ENCODE assay signal across 16 cellular contexts in the genomic region with DNA sequence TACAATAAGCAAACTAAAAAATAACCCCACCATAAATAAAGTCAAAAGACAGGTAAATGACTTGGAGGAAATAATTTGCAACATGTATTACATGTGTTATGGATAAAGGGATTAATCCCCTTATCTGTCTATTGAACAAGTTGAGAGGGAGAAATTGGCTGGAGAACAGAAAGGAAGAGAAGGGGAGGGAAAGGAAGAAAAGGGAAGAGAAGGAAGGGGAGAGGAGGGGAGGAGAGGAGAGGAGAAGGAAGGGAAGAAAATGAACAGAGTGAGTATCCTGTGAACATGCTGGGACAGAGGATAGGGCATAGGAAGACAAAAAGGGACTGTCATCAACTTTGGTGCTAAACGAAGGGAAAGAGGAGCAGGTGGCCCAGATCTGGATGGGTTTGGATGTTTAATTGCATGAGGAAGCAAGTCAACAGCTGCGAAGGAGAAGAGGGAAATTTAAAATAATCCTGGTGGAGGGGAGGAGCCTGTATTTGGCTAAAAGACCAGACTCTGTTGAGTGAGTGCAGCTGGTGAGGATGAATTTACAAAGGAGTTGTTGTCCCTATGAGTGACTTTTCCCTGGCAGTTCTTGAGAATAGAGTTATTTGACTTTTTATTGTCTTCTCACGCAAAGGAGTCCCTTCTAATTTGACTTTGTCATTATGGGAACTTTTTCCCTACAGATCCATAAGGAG. TPM values are rescaled to one million over a fixed set of nuclear protein-coding genes. Genes with fewer than 3 reads are reported as not detected.
A peak's percentile ranks its signal among the peaks of the same experiment; 100 is the strongest.
DNase-seq lines count a peak whose midpoint lies in the region; ATAC-seq and FAIRE-seq lines count a peak whose summit lies in the region.
"Had no signal": no experiment of that assay in that cellular context is flagged by ENCODE, and none has a peak within 500 bp of the region (broad histone marks: within the 10 kb centered on the region; RNA-seq: fewer than 3 reads in every experiment).

No MANE protein-coding gene starts in this region.

- peak overlapping the region in 1 of 7 donors; percentile 17 for H3K4me3 Mint-ChIP-seq in CD8-positive, alpha-beta memory T cell
- H3K4me3 Mint-ChIP-seq: stimulated activated naive CD8-positive, alpha-beta T cell treated with anti-CD3 and anti-CD28 coated beads, Interleukin-15, Interleukin-2, amounts not matched to agents 100 ng/mL and 50 ng/mL, for 24 hours; T-helper 2 cell treated with Interferon-gamma antibody and Interleukin-4, amounts not matched to agents 5 μg/mL and 100 μg/mL, for 36 hours had no signal

- peaks cover 4% of the 10 kb centered on the region in 2 donors for H3K27me3 Mint-ChIP-seq in CD8-positive, alpha-beta memory T cell

- H3K4me1 ChIP-seq in CD8-positive, alpha-beta memory T cell (ENCODE audit: insufficient read depth, low read length): peaks cover 27% of the 10 kb centered on the region

- no peak for ATAC-seq in HG03469 (IDR thresholded peaks at IDR 0.05; ENCODE audit: unreplicated experiment)

- DNase-seq in CD8-positive, alpha-beta memory T cell: no peak
- DNase-seq in KBM-7: peak; percentile 11
- peak; percentile 62 for DNase-seq in SK-MEL-5 (ENCODE audit: low read depth, low spot score)
- DNase-seq in medulla oblongata (ENCODE audit: extremely low spot score): peak; percentile 10
- DNase-seq in NCI-H2081 treated with DMSO at 0.1 percent for 48 hours (lab: John Stamatoyannopoulos, UW): no peak
- no peak for DNase-seq in frontal cortex (ENCODE audit: low spot score in 2 of 2)
- DNase-seq: aorta; DMS153; effector CD8-positive, alpha-beta T cell; NCI-H774; stimulated activated CD4-positive, alpha-beta T cell treated with anti-CD3 and anti-CD28 coated beads, Interleukin-4, amount 100 ng/mL, for 4 hours had no signal

- H3K27me3 ChIP-seq in CD8-positive, alpha-beta memory T cell (ENCODE audit: insufficient read depth, low read length, poor library complexity, severe bottlenecking): no peaks in the 10 kb centered on the region

- POLR2A ChIA-PET in CD8-positive, alpha-beta memory T cell (lab: Charles Lee): no interaction called here

- H3K9me3 ChIP-seq in CD8-positive, alpha-beta memory T cell (ENCODE audit: low read length): no peaks in the 10 kb centered on the region

- peak overlapping the region in 7 of 8 donors; percentile 23 to 94 (median 84) for H3K27ac Mint-ChIP-seq in CD8-positive, alpha-beta memory T cell
- H3K27ac Mint-ChIP-seq: stimulated activated naive CD8-positive, alpha-beta T cell treated with anti-CD3 and anti-CD28 coated beads, Interleukin-15, Interleukin-2, amounts not matched to agents 100 ng/mL and 50 ng/mL, for 24 hours; T-helper 2 cell treated with Interferon-gamma antibody and Interleukin-4, amounts not matched to agents 5 μg/mL and 100 μg/mL, for 36 hours had no signal

- in situ Hi-C loops in KBM-7 (cut with MboI; ENCODE audit: low pct_unique_long_range_greater_than_20kb, low sequenced_read_pairs): no loop called here
- in situ Hi-C loops in SK-MEL-5 (cut with HindIII; ENCODE audit: low pct_unique_long_range_greater_than_20kb, low sequenced_read_pairs): no loop called here

- H3K36me3 Mint-ChIP-seq in CD8-positive, alpha-beta memory T cell: peaks cover 0 to 2% (median 0%) of the 10 kb centered on the region in 3 donors

- peaks cover 19 to 27% (median 25%) of the 10 kb centered on the region in 3 donors for H3K4me1 Mint-ChIP-seq in CD8-positive, alpha-beta memory T cell

- CTCF ChIA-PET in CD8-positive, alpha-beta memory T cell (lab: Charles Lee): interaction anchor here (0.9 kb wide), 1 partner anchor 12 kb away, joined by 3 read pairs; no protein-coding TSS in a partner anchor

- H3K36me3 ChIP-seq in CD8-positive, alpha-beta memory T cell (ENCODE audit: insufficient read depth, low read length): no peaks in the 10 kb centered on the region

- H3K4me3 ChIP-seq in CD8-positive, alpha-beta memory T cell (ENCODE audit: low read length): no peak overlapping the region
- H3K4me3 ChIP-seq: lung had no signal

- no peak for FAIRE-seq in frontal cortex (lab: Jason Lieb, UNC)
- FAIRE-seq: GM12891 had no signal

- peaks cover 0 to 2% (median 0%) of the 10 kb centered on the region in 5 donors for H3K9me3 Mint-ChIP-seq in CD8-positive, alpha-beta memory T cell
- H3K9me3 Mint-ChIP-seq: stimulated activated naive CD8-positive, alpha-beta T cell treated with anti-CD3 and anti-CD28 coated beads, Interleukin-15, Interleukin-2, amounts not matched to agents 100 ng/mL and 50 ng/mL, for 24 hours; T-helper 2 cell treated with Interferon-gamma antibody and Interleukin-4, amounts not matched to agents 5 μg/mL and 100 μg/mL, for 36 hours had no signal

- no peak overlapping the region for H3K27ac ChIP-seq in CD8-positive, alpha-beta memory T cell (ENCODE audit: low read depth, low read length)

RNA-seq across cellular contexts. Expression of a gene that starts 14.2 kb away (rescaled TPM):
- 1 to 10 TPM; 7.7 to 9.1 TPM for total RNA-seq in CD8-positive, alpha-beta memory T cell
- 18.8 TPM for polyA plus RNA-seq in CD8-positive, alpha-beta memory T cell
- total RNA-seq in SK-MEL-5 (2014; rRNA removed; shearing (Covaris generic)): 1.5 and 4.0 TPM in 2 replicates
- 4.0 and 4.9 TPM in 2 replicates for polyA plus RNA-seq in SK-MEL-5 (2015; cell fraction: cytosol; rRNA removed)
- not detected in 2 replicates for polyA plus RNA-seq in SK-MEL-5 (2015; cell fraction: nucleus; rRNA removed)
- total RNA-seq in frontal cortex: 6.1 TPM

Comparison
In these comparisons a context has a peak if more than half of its experiments do, and no peak if none do; other contexts are left out.
1. DNase-seq: peak in KBM-7 (single experiment), SK-MEL-5 (single experiment) and medulla oblongata (single experiment); none in CD8-positive, alpha-beta memory T cell (0 of 5), NCI-H2081 treated with DMSO at 0.1 percent for 48 hours (single experiment) and frontal cortex (0 of 2).